Comparison of ENCODE assay signal across 8 cellular contexts in the genomic region with DNA sequence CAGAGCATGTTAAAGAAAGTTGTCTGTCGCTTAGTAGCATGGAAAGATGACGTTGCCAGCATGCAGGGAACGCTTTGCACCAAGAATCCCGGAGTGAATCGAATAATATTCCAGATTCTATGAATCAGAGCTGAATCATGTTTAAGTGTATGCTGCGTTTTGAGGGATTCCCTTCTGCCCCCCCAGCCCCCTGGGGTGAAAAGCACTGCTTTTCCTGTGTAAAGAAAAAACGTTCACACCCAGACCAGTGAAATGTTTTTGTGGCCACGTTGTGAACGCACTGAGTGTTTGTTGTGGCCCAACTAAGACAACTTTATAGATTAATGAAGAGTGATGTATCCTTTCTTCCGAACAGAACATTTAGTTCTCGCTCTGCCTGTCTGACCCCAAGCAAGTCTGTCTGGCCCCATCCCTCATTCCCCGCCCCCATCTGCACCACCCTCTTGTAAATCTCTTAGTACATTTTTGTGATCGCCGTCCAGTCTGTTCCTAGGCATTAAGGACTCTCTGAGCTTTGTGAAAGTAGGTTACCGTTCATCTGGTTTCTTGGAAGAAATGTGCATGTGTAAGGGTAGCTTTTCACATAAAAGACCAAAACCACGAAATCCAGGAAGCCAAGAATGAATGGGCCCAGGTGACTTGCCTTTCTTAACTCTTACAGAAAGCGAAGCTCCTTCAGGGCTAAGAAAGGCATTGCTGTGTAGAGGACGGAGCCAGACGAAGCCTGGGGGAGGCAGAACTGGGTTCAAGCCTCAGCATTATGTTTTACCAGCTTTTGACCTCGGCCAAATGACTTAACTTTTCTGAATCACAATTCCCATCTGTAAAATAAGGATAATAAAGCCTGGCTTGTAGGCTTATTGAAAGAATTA.
DNase-seq lines count a peak whose midpoint lies in the region; ATAC-seq, FAIRE-seq and TF ChIP-seq lines count a peak whose summit lies in the region.
"Had no signal": no experiment of that assay in that cellular context is flagged by ENCODE, and none has a peak within 500 bp of the region (broad histone marks: within the 10 kb centered on the region; RNA-seq: fewer than 3 reads in every experiment).

No MANE protein-coding gene starts in this region.

- H3K9ac ChIP-seq in fibroblast of lung (ENCODE audit: insufficient read depth, low read length), result no peak overlapping the region
- peak overlapping the region; percentile 20 for H3K9ac ChIP-seq in smooth muscle cell (ENCODE audit: low read depth)

- no peaks in the 10 kb centered on the region for H3K9me3 ChIP-seq in fibroblast of lung (ENCODE audit: control insufficient read depth, insufficient read depth, low read depth, low read length)
- no peaks in the 10 kb centered on the region for H3K9me3 ChIP-seq in smooth muscle cell (replicated peaks; ENCODE audit: low read depth)
- H3K9me3 ChIP-seq in PC-9 (ENCODE audit: insufficient read depth, low read depth), result no peaks in the 10 kb centered on the region; the same call in 1 of the 2 replicates

- H3K79me2 ChIP-seq in fibroblast of lung (ENCODE audit: control insufficient read depth, insufficient read depth, low read length) (peaks cover 58% of the 10 kb centered on the region), smooth muscle cell (ENCODE audit: low read depth) (peaks cover 67% of the 10 kb centered on the region), PC-9 (ENCODE audit: low read depth) (no peaks in the 10 kb centered on the region; the same call in 1 of the 2 replicates)

- CTCF ChIA-PET in PC-9 (lab: Charles Lee), result no interaction called here

- TF ChIP-seq POLR2A in H54 (IDR thresholded peaks at IDR 0.05; ENCODE audit: low read depth, low read length), result no peak

- H3K27ac ChIP-seq in fibroblast of lung (ENCODE audit: insufficient read depth, low read length) (peak overlapping the region; percentile 10), smooth muscle cell (ENCODE audit: low read depth) (peak overlapping the region; percentile 77), PC-9 (no peak overlapping the region)

- whole genome bisulfite sequencing in smooth muscle cell (ENCODE audit: low lambda C conversion rate), result 36% methylated on average over 20 of the region's 20 CpGs

- H2AFZ ChIP-seq in fibroblast of lung (ENCODE audit: low read length) (no peak overlapping the region), smooth muscle cell (ENCODE audit: low read depth) (no peak overlapping the region), PC-9 (no peak overlapping the region)

- H3K27me3 ChIP-seq in fibroblast of lung (ENCODE audit: control insufficient read depth, insufficient read depth, low read length) (no peaks in the 10 kb centered on the region), smooth muscle cell (ENCODE audit: low read depth) (no peaks in the 10 kb centered on the region), PC-9 (ENCODE audit: insufficient read depth, low read depth) (no peaks in the 10 kb centered on the region)

- no peak for ATAC-seq in GM18498 (IDR thresholded peaks at IDR 0.05; ENCODE audit: unreplicated experiment)

- DNase-seq in H54 (ENCODE audit: insufficient read length, low spot score) (no peak), T1000 (lab: John Stamatoyannopoulos, UW) (peak; percentile 47), fibroblast of lung (ENCODE audit: low read depth in 2 of 2) (peak; percentile 82 to 87), smooth muscle cell (lab: John Stamatoyannopoulos, UW; ENCODE audit: unreplicated experiment) (no peak), cerebellar nuclear complex (lab: John Stamatoyannopoulos, UW) (no peak), PC-9 (no peak)

- H3F3A ChIP-seq in smooth muscle cell (ENCODE audit: low read depth), result peaks cover 9% of the 10 kb centered on the region
- H3F3A ChIP-seq in PC-9 (ENCODE audit: insufficient read depth, low read depth), result no peaks in the 10 kb centered on the region

- FAIRE-seq in H54 (lab: Jason Lieb, UNC), result peak; percentile 78
- FAIRE-seq: GM12891 had no signal

- POLR2A ChIA-PET in PC-9 (lab: Charles Lee; ENCODE audit: unreplicated experiment), result interaction anchor here (0.6 kb wide), 2 partner anchors 14 to 18 kb away, joined by 3 to 4 read pairs; no protein-coding TSS in a partner anchor

- no peak overlapping the region for H3K4me2 ChIP-seq in fibroblast of lung (ENCODE audit: extremely low read depth, insufficient read depth, low read length)
- peak overlapping the region; percentile 65 for H3K4me2 ChIP-seq in smooth muscle cell
- no peak overlapping the region for H3K4me2 ChIP-seq in PC-9

- no peaks in the 10 kb centered on the region for H3K36me3 ChIP-seq in fibroblast of lung (ENCODE audit: control insufficient read depth, insufficient read depth, low read length)
- H3K36me3 ChIP-seq in smooth muscle cell (ENCODE audit: low read depth), result no peaks in the 10 kb centered on the region
- no peaks in the 10 kb centered on the region for H3K36me3 ChIP-seq in PC-9 (ENCODE audit: low read depth)

- intact Hi-C loops in PC-9 (cut with micrococcal nuclease; ENCODE audit: unreplicated experiment), result loop anchor here (1.0 kb wide), 1 partner anchor 17 kb away; no protein-coding TSS in a partner anchor

- no peaks in the 10 kb centered on the region for H3K9me2 ChIP-seq in PC-9 (ENCODE audit: insufficient read depth)

- H3K4me3 ChIP-seq in fibroblast of lung (replicated peaks in 1 of 4; ENCODE audit: control extremely low read depth in 1 of 4, insufficient read depth in 1 of 4, low read depth in 3 of 4, low read length in 4 of 4) (no peak overlapping the region), smooth muscle cell (no peak overlapping the region), PC-9 (no peak overlapping the region)

- H4K20me1 ChIP-seq in fibroblast of lung (ENCODE audit: control insufficient read depth, extremely low read depth, insufficient read depth, low read length) (no peaks in the 10 kb centered on the region), smooth muscle cell (ENCODE audit: low read depth) (peaks cover 17% of the 10 kb centered on the region), PC-9 (ENCODE audit: insufficient read depth) (no peaks in the 10 kb centered on the region)

- H3K4me1 ChIP-seq in fibroblast of lung (ENCODE audit: control insufficient read depth, extremely low read depth, insufficient read depth, low read length) (peaks cover 17% of the 10 kb centered on the region), smooth muscle cell (ENCODE audit: low read depth) (peaks cover 27% of the 10 kb centered on the region), PC-9 (replicated peaks; ENCODE audit: insufficient read depth) (no peaks in the 10 kb centered on the region; the same call in 1 of the 2 replicates)

- BruUV-seq in PC-9 (replicated peaks; lab: Mats Ljungman, UMichigan), result no TSS peak

- TF ChIP-seq CTCF in fibroblast of lung (conservative IDR thresholded peaks at IDR 0.05 in 1 of 2, IDR thresholded peaks at IDR 0.05 in 1 of 2; ENCODE audit: low read depth in 1 of 2, low read length in 2 of 2) (no peak), smooth muscle cell (IDR thresholded peaks at IDR 0.05; ENCODE audit: borderline replicate concordance, insufficient read depth, poor library complexity, severe bottlenecking) (no peak), PC-9 (conservative IDR thresholded peaks at IDR 0.05) (no peak)

Comparison
In these comparisons a context has a peak if more than half of its experiments do, and no peak if none do; other contexts are left out.
1. DNase-seq: peak in T1000 (single experiment) and fibroblast of lung (2 of 2); none in H54 (single experiment), smooth muscle cell (single experiment), cerebellar nuclear complex (0 of 2) and PC-9 (0 of 2).